In the genomic region with DNA sequence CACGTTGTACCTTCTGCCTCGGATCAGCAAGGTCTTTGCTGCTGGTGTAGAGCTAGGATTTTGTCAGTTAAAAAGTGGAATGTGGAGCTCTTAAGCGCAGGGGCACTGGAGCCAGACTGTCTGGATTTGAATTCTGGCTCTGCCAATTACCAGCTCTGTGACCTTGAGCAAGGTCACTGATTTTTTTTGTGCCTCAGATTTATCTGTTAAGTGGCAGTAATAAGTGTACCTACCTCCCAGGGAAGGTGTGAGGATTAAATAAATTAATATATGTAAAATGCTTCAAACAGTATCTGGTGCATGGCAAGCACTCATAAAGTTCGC, we compare ENCODE assay signal across 1 cellular context.
TF ChIP-seq lines count a peak whose summit lies in the region.

No MANE protein-coding gene starts in this region.

TF ChIP-seq in endothelial cell of umbilical vein, 7 proteins besides CTCF, POLR2A, EP300 and RAD21 (continued from another document):
- TF ChIP-seq JUN (IDR thresholded peaks at IDR 0.05; ENCODE audit: borderline replicate concordance, insufficient read depth, insufficient read length, low read depth) = no peak
